Comparison of ENCODE assay signal across 8 cellular contexts in genomic region chrX:106898462-106898861, GRCh38. TPM values are rescaled to one million over a fixed set of nuclear protein-coding genes. Genes with fewer than 3 reads are reported as not detected.
DNase-seq lines count a peak whose midpoint lies in the region; ATAC-seq and TF ChIP-seq lines count a peak whose summit lies in the region.

No MANE protein-coding gene starts in this region.

- H3K4me3 ChIP-seq in Peyer's patch = no peak overlapping the region
- no peak overlapping the region for H3K4me3 ChIP-seq in retinal pigment epithelial cell (ENCODE audit: low read length)
- H3K4me3 ChIP-seq in sigmoid colon = no peak overlapping the region

- H3K27ac ChIP-seq in Peyer's patch (no peak overlapping the region), sigmoid colon (no peak overlapping the region)

- H3K27me3 ChIP-seq in Peyer's patch (no peaks in the 10 kb centered on the region), sigmoid colon (no peaks in the 10 kb centered on the region)

- DNase-seq in NCI-H2171 treated with DMSO at 0.1 percent for 48 hours (lab: John Stamatoyannopoulos, UW) (peak; percentile 5), NCI-H2171 (lab: John Stamatoyannopoulos, UW) (no peak), Peyer's patch (no peak), fibroblast of peridontal ligament (ENCODE audit: extremely low read depth) (peak; percentile 48), retinal pigment epithelial cell (ENCODE audit: low read depth) (no peak), sigmoid colon (no peak)

- ATAC-seq in GM19397 (IDR thresholded peaks at IDR 0.05; ENCODE audit: unreplicated experiment) = peak; percentile 57
- ATAC-seq in HG03521 (IDR thresholded peaks at IDR 0.05; ENCODE audit: unreplicated experiment) = peak; percentile 58

- WGBS in sigmoid colon, 2 donors = 9 to 29% methylated on average over 1 of the region's 1 CpG

- no peak for TF ChIP-seq EP300 in sigmoid colon (IDR thresholded peaks at IDR 0.05)

- intact Hi-C loops in sigmoid colon (cut with DNase I) = loop anchor here (10.0 kb wide), 1 partner anchor 816 kb away; no protein-coding TSS in a partner anchor

- no peaks in the 10 kb centered on the region for H3K9me3 ChIP-seq in Peyer's patch
- H3K9me3 ChIP-seq in sigmoid colon = no peaks in the 10 kb centered on the region

- TF ChIP-seq CTCF in Peyer's patch (IDR thresholded peaks at IDR 0.05) = peak in 4 of 6 experiments; percentile 11 to 73 (median 58)
- TF ChIP-seq CTCF in retinal pigment epithelial cell (conservative IDR thresholded peaks at IDR 0.05; ENCODE audit: low read depth, low read length) = peak; percentile 33
- no peak for TF ChIP-seq CTCF in sigmoid colon (IDR thresholded peaks at IDR 0.05)

- H3K36me3 ChIP-seq in Peyer's patch (no peaks in the 10 kb centered on the region), sigmoid colon (no peaks in the 10 kb centered on the region)

- TF ChIP-seq POLR2A in Peyer's patch (IDR thresholded peaks at IDR 0.05) = no peak
- no peak for TF ChIP-seq POLR2A in sigmoid colon (IDR thresholded peaks at IDR 0.05)

- H3K4me1 ChIP-seq in Peyer's patch (peaks cover 0 to 7% (median 0%) of the 10 kb centered on the region in 4 donors), sigmoid colon (peaks cover 0 to 3% (median 0%) of the 10 kb centered on the region in 4 donors)

RNA-seq across cellular contexts. Expression of gene RIPPLY1, which starts 4.7 kb away (rescaled TPM):
- total RNA-seq in Peyer's patch (not detected), sigmoid colon (not detected)
- polyA plus RNA-seq in sigmoid colon = under 1 TPM in 1 of 3 donors, not detected in 2; 0.09 TPM

RNA-seq across cellular contexts. Expression of gene CLDN2, which starts 21.7 kb away (rescaled TPM):
- total RNA-seq in Peyer's patch (10 to 100 TPM in 3 of 4 donors, 1 to 10 TPM in 1; 9.9 to 86.5 (median 36.0) TPM), sigmoid colon (not detected)
- polyA plus RNA-seq in sigmoid colon = 1 to 10 TPM in 1 of 3 donors, under 1 TPM in 1, not detected in 1; 0.60 to 3.6 TPM

Comparison
In these comparisons a context has a peak if more than half of its experiments do, and no peak if none do; other contexts are left out.
1. DNase-seq: peak in NCI-H2171 treated with DMSO at 0.1 percent for 48 hours (single experiment) and fibroblast of peridontal ligament (single experiment); none in NCI-H2171 (single experiment), Peyer's patch (0 of 3), retinal pigment epithelial cell (single experiment) and sigmoid colon (single experiment).
2. CTCF ChIP-seq: peak in Peyer's patch (4 of 6) and retinal pigment epithelial cell (single experiment); none in sigmoid colon (0 of 4).
3. RNA of gene CLDN2, which starts 21.7 kb away (total RNA-seq): 9.9 to 86.5 TPM in Peyer's patch; not detected in sigmoid colon; every median in the first group is over 10 times any median in the second.